8 cellular contexts compared by ENCODE assay signal in genomic region chr1:12477936-12478611, GRCh38.
DNase-seq lines count a peak whose midpoint lies in the region; ATAC-seq, FAIRE-seq and TF ChIP-seq lines count a peak whose summit lies in the region.

No MANE protein-coding gene starts in this region.

- DNase-seq in HT-29 (ENCODE audit: low spot score) = peak; percentile 99
- DNase-seq in RCC 7860 (ENCODE audit: low spot score) = peak; percentile 99
- DNase-seq in effector memory CD8-positive, alpha-beta T cell = peak in 2 of 3 experiments; percentile 10 to 11
- DNase-seq in mucosa of descending colon = peak; percentile 92 to 94 (median 93)
- DNase-seq in DMS114 treated with DMSO at 0.1 percent for 48 hours (lab: John Stamatoyannopoulos, UW; ENCODE audit: unreplicated experiment) = no peak
- no peak for DNase-seq in stimulated activated CD4-positive, alpha-beta T cell treated with anti-CD3 and anti-CD28 coated beads, Interleukin-12 subunit alpha, Interleukin-12 subunit beta, amount 100 ng/mL, for 4 hours

- peak; percentile 22 for ATAC-seq in effector memory CD8-positive, alpha-beta T cell (replicated peaks)
- ATAC-seq in mucosa of descending colon = peak; percentile 77
- ATAC-seq in HG03442 (IDR thresholded peaks at IDR 0.05; ENCODE audit: unreplicated experiment) = no peak

- peak overlapping the region; percentile 86 to 89 for H3K27ac Mint-ChIP-seq in effector memory CD8-positive, alpha-beta T cell

- H3K27me3 ChIP-seq in BLaER1 = no peaks in the 10 kb centered on the region

- H3K4me3 Mint-ChIP-seq in effector memory CD8-positive, alpha-beta T cell = peak overlapping the region; percentile 43 to 73

- TF ChIP-seq CTCF in mucosa of descending colon (IDR thresholded peaks at IDR 0.05) = no peak

- H3K4me2 ChIP-seq in BLaER1 = peak overlapping the region; percentile 96

- H3K9me3 Mint-ChIP-seq in effector memory CD8-positive, alpha-beta T cell = no peaks in the 10 kb centered on the region

- H3K4me1 ChIP-seq in BLaER1 = peaks cover 93% of the 10 kb centered on the region
- H3K4me1 ChIP-seq in mucosa of descending colon (ENCODE audit: low read depth) = peaks cover 67% of the 10 kb centered on the region

- H3K36me3 ChIP-seq in BLaER1 (peaks cover 6% of the 10 kb centered on the region; the same call in 1 of the 2 replicates), mucosa of descending colon (ENCODE audit: low read depth) (peaks cover 5% of the 10 kb centered on the region)

- H3K36me3 Mint-ChIP-seq in effector memory CD8-positive, alpha-beta T cell (ENCODE audit: insufficient read depth) = peaks cover 12% of the 10 kb centered on the region

- H4K20me1 ChIP-seq in BLaER1 = no peaks in the 10 kb centered on the region

- intact Hi-C loops in mucosa of descending colon (cut with DNase I, micrococcal nuclease) = loop anchor here in 1 of 2 donors (10.0 kb wide), 1 partner anchor 137 kb away; the partner anchor contains the start of gene DHRS3

- no peaks in the 10 kb centered on the region for H3K27me3 Mint-ChIP-seq in effector memory CD8-positive, alpha-beta T cell

- H3K9ac ChIP-seq in BLaER1 = peak overlapping the region; percentile 67

- H3K27ac ChIP-seq in BLaER1 = peak overlapping the region; percentile 82

- FAIRE-seq in RCC 7860 (lab: Jason Lieb, UNC) = peak; percentile 99

- H3K4me3 ChIP-seq in BLaER1 = peak overlapping the region; percentile 30
- peak overlapping the region; percentile 3 for H3K4me3 ChIP-seq in mucosa of descending colon

- H3K9me3 ChIP-seq in BLaER1 = peaks cover 13% of the 10 kb centered on the region; the same call in 1 of the 2 replicates
- no peaks in the 10 kb centered on the region for H3K9me3 ChIP-seq in mucosa of descending colon

- H3K4me1 Mint-ChIP-seq in effector memory CD8-positive, alpha-beta T cell (ENCODE audit: low read depth in 2 of 2) = peaks cover 60 to 71% of the 10 kb centered on the region in 2 donors

Comparison
In these comparisons a context has a peak if more than half of its experiments do, and no peak if none do; other contexts are left out.
1. DNase-seq: peak in HT-29 (single experiment), RCC 7860 (single experiment), effector memory CD8-positive, alpha-beta T cell (2 of 3) and mucosa of descending colon (3 of 3); none in DMS114 treated with DMSO at 0.1 percent for 48 hours (single experiment) and stimulated activated CD4-positive, alpha-beta T cell treated with anti-CD3 and anti-CD28 coated beads, Interleukin-12 subunit alpha, Interleukin-12 subunit beta, amount 100 ng/mL, for 4 hours (single experiment).